In genomic region chr5:177447611-177448243, GRCh38 we compare ENCODE assay signal across 1 cellular context.
A peak's percentile ranks its signal among the peaks of the same experiment; 100 is the strongest.
TF ChIP-seq lines count a peak whose summit lies in the region.

No MANE protein-coding gene starts in this region.

TF ChIP-seq in HepG2, 621 proteins besides CTCF, POLR2A, EP300 and RAD21 (continued from another document and continues in another):
- TF ChIP-seq GRHL1 (CRISPR knock-in tag; conservative IDR thresholded peaks at IDR 0.05) (no peak), SOX5 (CRISPR knock-in tag; IDR thresholded peaks at IDR 0.05; ENCODE audit: borderline replicate concordance) (peak; percentile 95), HNF4A (CRISPR knock-in tag; IDR thresholded peaks at IDR 0.05) (no peak), XBP1 (CRISPR knock-in tag; IDR thresholded peaks at IDR 0.05) (no peak), MTERF4 (CRISPR knock-in tag; IDR thresholded peaks at IDR 0.05) (no peak; the same call in 1 of the 2 replicates), ZNF318 (CRISPR knock-in tag; IDR thresholded peaks at IDR 0.05) (peak; percentile 43; the same call in 1 of the 2 replicates), SP140L (CRISPR knock-in tag; IDR thresholded peaks at IDR 0.05; ENCODE audit: borderline replicate concordance) (no peak), THAP11 (CRISPR knock-in tag; IDR thresholded peaks at IDR 0.05) (peak; percentile 55; the same call in 1 of the 2 replicates), ZNF773 (CRISPR knock-in tag; IDR thresholded peaks at IDR 0.05; ENCODE audit: borderline replicate concordance) (no peak; the same call in 1 of the 2 replicates), SRSF9 (IDR thresholded peaks at IDR 0.05; ENCODE audit: borderline replicate concordance, insufficient read depth, low read depth, low read length, poor library complexity, severe bottlenecking) (no peak), NR1H2 (CRISPR knock-in tag; IDR thresholded peaks at IDR 0.05; ENCODE audit: borderline replicate concordance, low read depth) (no peak), MYC (CRISPR knock-in tag; IDR thresholded peaks at IDR 0.05; ENCODE audit: borderline replicate concordance) (peak; percentile 84), NFKBIZ (CRISPR knock-in tag; IDR thresholded peaks at IDR 0.05) (no peak; the same call in 1 of the 2 replicates), ZFY (CRISPR knock-in tag; IDR thresholded peaks at IDR 0.05) (no peak; the same call in 1 of the 2 replicates), PRDM15 (CRISPR knock-in tag; IDR thresholded peaks at IDR 0.05) (no peak), FOSL1 (CRISPR knock-in tag; IDR thresholded peaks at IDR 0.05; ENCODE audit: borderline replicate concordance) (peak; percentile 61; the same call in 1 of the 2 replicates), ARID2 (CRISPR knock-in tag; IDR thresholded peaks at IDR 0.05; ENCODE audit: borderline replicate concordance) (no peak), ELF4 (CRISPR knock-in tag; IDR thresholded peaks at IDR 0.05; ENCODE audit: borderline replicate concordance) (no peak), ZZZ3 (CRISPR knock-in tag; IDR thresholded peaks at IDR 0.05; ENCODE audit: borderline replicate concordance) (no peak; the same call in 1 of the 2 replicates), RARA (CRISPR knock-in tag; IDR thresholded peaks at IDR 0.05) (peak; percentile 74), CERS6 (CRISPR knock-in tag; IDR thresholded peaks at IDR 0.05) (no peak), PHF5A (CRISPR knock-in tag; IDR thresholded peaks at IDR 0.05; ENCODE audit: low read depth, unreplicated experiment) (no peak), ZNF589 (CRISPR knock-in tag; conservative IDR thresholded peaks at IDR 0.05) (0 out of 2 replicates have a peak, but pooled peaks have one; percentile 32), REPIN1 (CRISPR knock-in tag; IDR thresholded peaks at IDR 0.05; ENCODE audit: borderline replicate concordance, low read depth) (no peak), ZMYM3 (CRISPR knock-in tag; IDR thresholded peaks at IDR 0.05) (no peak), GTF2F1 (IDR thresholded peaks at IDR 0.05; ENCODE audit: low read length) (no peak), ZNF749 (CRISPR knock-in tag; IDR thresholded peaks at IDR 0.05; ENCODE audit: borderline replicate concordance) (no peak), MLLT10 (CRISPR knock-in tag; IDR thresholded peaks at IDR 0.05) (no peak), NFYC (CRISPR knock-in tag; IDR thresholded peaks at IDR 0.05) (peak; percentile 18; the same call in 1 of the 2 replicates), BCL6 (CRISPR knock-in tag; IDR thresholded peaks at IDR 0.05) (peak; percentile 20; the same call in 1 of the 2 replicates), JUN (CRISPR knock-in tag; IDR thresholded peaks at IDR 0.05) (peak; percentile 63), CBX1 (IDR thresholded peaks at IDR 0.05; ENCODE audit: low read depth) (no peak), SNAI1 (CRISPR knock-in tag; IDR thresholded peaks at IDR 0.05; ENCODE audit: borderline replicate concordance) (no peak), IKZF1 (IDR thresholded peaks at IDR 0.05) (no peak), ZNF10 (CRISPR knock-in tag; IDR thresholded peaks at IDR 0.05; ENCODE audit: borderline replicate concordance, low read depth) (no peak)
- TF ChIP-seq, protein P1, sequence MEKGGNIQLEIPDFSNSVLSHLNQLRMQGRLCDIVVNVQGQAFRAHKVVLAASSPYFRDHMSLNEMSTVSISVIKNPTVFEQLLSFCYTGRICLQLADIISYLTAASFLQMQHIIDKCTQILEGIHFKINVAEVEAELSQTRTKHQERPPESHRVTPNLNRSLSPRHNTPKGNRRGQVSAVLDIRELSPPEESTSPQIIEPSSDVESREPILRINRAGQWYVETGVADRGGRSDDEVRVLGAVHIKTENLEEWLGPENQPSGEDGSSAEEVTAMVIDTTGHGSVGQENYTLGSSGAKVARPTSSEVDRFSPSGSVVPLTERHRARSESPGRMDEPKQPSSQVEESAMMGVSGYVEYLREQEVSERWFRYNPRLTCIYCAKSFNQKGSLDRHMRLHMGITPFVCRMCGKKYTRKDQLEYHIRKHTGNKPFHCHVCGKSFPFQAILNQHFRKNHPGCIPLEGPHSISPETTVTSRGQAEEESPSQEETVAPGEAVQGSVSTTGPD (CRISPR knock-in tag; IDR thresholded peaks at IDR 0.05): peak; percentile 73; the same call in 1 of the 2 replicates
- TF ChIP-seq, protein P2, sequence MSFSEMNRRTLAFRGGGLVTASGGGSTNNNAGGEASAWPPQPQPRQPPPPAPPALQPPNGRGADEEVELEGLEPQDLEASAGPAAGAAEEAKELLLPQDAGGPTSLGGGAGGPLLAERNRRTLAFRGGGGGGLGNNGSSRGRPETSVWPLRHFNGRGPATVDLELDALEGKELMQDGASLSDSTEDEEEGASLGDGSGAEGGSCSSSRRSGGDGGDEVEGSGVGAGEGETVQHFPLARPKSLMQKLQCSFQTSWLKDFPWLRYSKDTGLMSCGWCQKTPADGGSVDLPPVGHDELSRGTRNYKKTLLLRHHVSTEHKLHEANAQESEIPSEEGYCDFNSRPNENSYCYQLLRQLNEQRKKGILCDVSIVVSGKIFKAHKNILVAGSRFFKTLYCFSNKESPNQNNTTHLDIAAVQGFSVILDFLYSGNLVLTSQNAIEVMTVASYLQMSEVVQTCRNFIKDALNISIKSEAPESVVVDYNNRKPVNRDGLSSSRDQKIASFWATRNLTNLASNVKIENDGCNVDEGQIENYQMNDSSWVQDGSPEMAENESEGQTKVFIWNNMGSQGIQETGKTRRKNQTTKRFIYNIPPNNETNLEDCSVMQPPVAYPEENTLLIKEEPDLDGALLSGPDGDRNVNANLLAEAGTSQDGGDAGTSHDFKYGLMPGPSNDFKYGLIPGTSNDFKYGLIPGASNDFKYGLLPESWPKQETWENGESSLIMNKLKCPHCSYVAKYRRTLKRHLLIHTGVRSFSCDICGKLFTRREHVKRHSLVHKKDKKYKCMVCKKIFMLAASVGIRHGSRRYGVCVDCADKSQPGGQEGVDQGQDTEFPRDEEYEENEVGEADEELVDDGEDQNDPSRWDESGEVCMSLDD (CRISPR knock-in tag; IDR thresholded peaks at IDR 0.05; ENCODE audit: borderline replicate concordance): no peak
- TF ChIP-seq, protein P3, sequence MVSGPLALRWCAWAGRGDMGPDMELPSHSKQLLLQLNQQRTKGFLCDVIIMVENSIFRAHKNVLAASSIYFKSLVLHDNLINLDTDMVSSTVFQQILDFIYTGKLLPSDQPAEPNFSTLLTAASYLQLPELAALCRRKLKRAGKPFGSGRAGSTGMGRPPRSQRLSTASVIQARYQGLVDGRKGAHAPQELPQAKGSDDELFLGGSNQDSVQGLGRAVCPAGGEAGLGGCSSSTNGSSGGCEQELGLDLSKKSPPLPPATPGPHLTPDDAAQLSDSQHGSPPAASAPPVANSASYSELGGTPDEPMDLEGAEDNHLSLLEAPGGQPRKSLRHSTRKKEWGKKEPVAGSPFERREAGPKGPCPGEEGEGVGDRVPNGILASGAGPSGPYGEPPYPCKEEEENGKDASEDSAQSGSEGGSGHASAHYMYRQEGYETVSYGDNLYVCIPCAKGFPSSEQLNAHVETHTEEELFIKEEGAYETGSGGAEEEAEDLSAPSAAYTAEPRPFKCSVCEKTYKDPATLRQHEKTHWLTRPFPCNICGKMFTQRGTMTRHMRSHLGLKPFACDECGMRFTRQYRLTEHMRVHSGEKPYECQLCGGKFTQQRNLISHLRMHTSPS (CRISPR knock-in tag; IDR thresholded peaks at IDR 0.05; ENCODE audit: low read depth): peak; percentile 97
